Comparison of ENCODE assay signal across 1 cellular context in genomic region chr1:23807453-23807852, GRCh38.
TF ChIP-seq lines count a peak whose summit lies in the region.

No MANE protein-coding gene starts in this region.

TF ChIP-seq in K562, 482 proteins besides CTCF, POLR2A, EP300 and RAD21 (continues in another document):
- no peak for TF ChIP-seq HOXB6 (CRISPR knock-in tag; IDR thresholded peaks at IDR 0.05; ENCODE audit: borderline replicate concordance)
- no peak for TF ChIP-seq ELF4 (CRISPR knock-in tag; IDR thresholded peaks at IDR 0.05)
- TF ChIP-seq NUFIP1 (IDR thresholded peaks at IDR 0.05; ENCODE audit: partially characterized antibody) = no peak
- TF ChIP-seq MAFF (IDR thresholded peaks at IDR 0.05; ENCODE audit: low read length) = peak; percentile 76; the same call in 1 of the 2 replicates
- peak; percentile 92 for TF ChIP-seq C11orf30 (IDR thresholded peaks at IDR 0.05; ENCODE audit: low read depth)
- TF ChIP-seq SP1 (CRISPR knock-in tag; IDR thresholded peaks at IDR 0.05) = no peak
- no peak for TF ChIP-seq SMAD2 (IDR thresholded peaks at IDR 0.05; ENCODE audit: low read depth, low read length)
- TF ChIP-seq AFF1 (IDR thresholded peaks at IDR 0.05; ENCODE audit: low read depth in 1 of 2, partially characterized antibody in 2 of 2) = no peak
- no peak for TF ChIP-seq OTX1 (CRISPR knock-in tag; IDR thresholded peaks at IDR 0.05)
- TF ChIP-seq ZNF175 (CRISPR knock-in tag; IDR thresholded peaks at IDR 0.05; ENCODE audit: low read depth) = no peak
- no peak for TF ChIP-seq RFX5 (IDR thresholded peaks at IDR 0.05; ENCODE audit: low read depth, low read length)
- TF ChIP-seq TCF7 (IDR thresholded peaks at IDR 0.05; ENCODE audit: borderline replicate concordance) = no peak
- no peak for TF ChIP-seq ZBTB9 (CRISPR knock-in tag; IDR thresholded peaks at IDR 0.05)
- no peak for TF ChIP-seq SOX6 (IDR thresholded peaks at IDR 0.05)
- no peak for TF ChIP-seq RBM25 (IDR thresholded peaks at IDR 0.05; ENCODE audit: low read depth, low read length, severe bottlenecking)
- no peak for TF ChIP-seq SNRNP70 (optimal IDR thresholded peaks at IDR 0.05; ENCODE audit: low read depth, low read length)
- no peak for TF ChIP-seq TCFL5 (CRISPR knock-in tag; conservative IDR thresholded peaks at IDR 0.05)
- TF ChIP-seq IFI16 (CRISPR knock-in tag; IDR thresholded peaks at IDR 0.05) = no peak
- no peak for TF ChIP-seq TAF15 (IDR thresholded peaks at IDR 0.05; ENCODE audit: low read depth, low read length)
- TF ChIP-seq FOXA3 (CRISPR knock-in tag; conservative IDR thresholded peaks at IDR 0.05 in 1 of 2, IDR thresholded peaks at IDR 0.05 in 1 of 2) = no peak
- TF ChIP-seq FOS (IDR thresholded peaks at IDR 0.05; ENCODE audit: extremely low read depth, insufficient read length) = no peak
- no peak for TF ChIP-seq E2F3 (CRISPR knock-in tag; IDR thresholded peaks at IDR 0.05)
- TF ChIP-seq ELF1 (tag; IDR thresholded peaks at IDR 0.05) = no peak
- no peak for TF ChIP-seq PKNOX1 (IDR thresholded peaks at IDR 0.05)
- no peak for TF ChIP-seq SNAPC5 (CRISPR knock-in tag; IDR thresholded peaks at IDR 0.05)
- TF ChIP-seq NEUROD1 (IDR thresholded peaks at IDR 0.05; ENCODE audit: borderline replicate concordance, low read depth, low read length, partially characterized antibody) = no peak
- TF ChIP-seq E2F6 (IDR thresholded peaks at IDR 0.05; ENCODE audit: borderline replicate concordance in 1 of 2, extremely low read depth in 1 of 2, insufficient read depth in 1 of 2, insufficient read length in 1 of 2, low read depth in 1 of 2, low read length in 1 of 2, poor library complexity in 1 of 2, severe bottlenecking in 1 of 2) = no peak
- no peak for TF ChIP-seq ZNF668 (CRISPR knock-in tag; IDR thresholded peaks at IDR 0.05)
- TF ChIP-seq MAFK (IDR thresholded peaks at IDR 0.05; ENCODE audit: low read length) = peak; percentile 75; the same call in 1 of the 2 replicates
- TF ChIP-seq ZNF165 (CRISPR knock-in tag; IDR thresholded peaks at IDR 0.05; ENCODE audit: borderline replicate concordance) = no peak
- no peak for TF ChIP-seq FOXP4 (CRISPR knock-in tag; IDR thresholded peaks at IDR 0.05; ENCODE audit: borderline replicate concordance)
- no peak for TF ChIP-seq SAP30 (IDR thresholded peaks at IDR 0.05; ENCODE audit: borderline replicate concordance, insufficient read depth, low read depth, low read length, poor library complexity, severe bottlenecking)
- TF ChIP-seq PHB (CRISPR knock-in tag; IDR thresholded peaks at IDR 0.05) = no peak
- TF ChIP-seq SMARCE1 (IDR thresholded peaks at IDR 0.05) = 0 out of 2 replicates have a peak, but pooled peaks have one; percentile 12
- no peak for TF ChIP-seq SMC3 (conservative IDR thresholded peaks at IDR 0.05; ENCODE audit: insufficient read depth, low read depth, low read length)
- TF ChIP-seq GTF2B (IDR thresholded peaks at IDR 0.05; ENCODE audit: extremely low read depth, insufficient read length) = no peak
- no peak for TF ChIP-seq MBD2 (IDR thresholded peaks at IDR 0.05; ENCODE audit: borderline replicate concordance, low read depth)
- no peak for TF ChIP-seq THRA (IDR thresholded peaks at IDR 0.05)
- no peak for TF ChIP-seq HDAC6 (IDR thresholded peaks at IDR 0.05; ENCODE audit: low read depth, low read length)
- peak; percentile 93 for TF ChIP-seq MAFG (tag; conservative IDR thresholded peaks at IDR 0.05)
- TF ChIP-seq NFXL1 (CRISPR knock-in tag; IDR thresholded peaks at IDR 0.05) = no peak
- no peak for TF ChIP-seq NCOA1 (IDR thresholded peaks at IDR 0.05; ENCODE audit: low read depth)
- TF ChIP-seq ZHX1 (conservative IDR thresholded peaks at IDR 0.05; ENCODE audit: low read length) = no peak
- no peak for TF ChIP-seq ZNF518B (CRISPR knock-in tag; IDR thresholded peaks at IDR 0.05)
- no peak for TF ChIP-seq BCL6 (CRISPR knock-in tag; IDR thresholded peaks at IDR 0.05)
- TF ChIP-seq PREB (CRISPR knock-in tag; IDR thresholded peaks at IDR 0.05) = no peak
- no peak for TF ChIP-seq SMARCC2 (IDR thresholded peaks at IDR 0.05; ENCODE audit: low read depth)
